Comparison of ENCODE assay signal across 8 cellular contexts in the genomic region with DNA sequence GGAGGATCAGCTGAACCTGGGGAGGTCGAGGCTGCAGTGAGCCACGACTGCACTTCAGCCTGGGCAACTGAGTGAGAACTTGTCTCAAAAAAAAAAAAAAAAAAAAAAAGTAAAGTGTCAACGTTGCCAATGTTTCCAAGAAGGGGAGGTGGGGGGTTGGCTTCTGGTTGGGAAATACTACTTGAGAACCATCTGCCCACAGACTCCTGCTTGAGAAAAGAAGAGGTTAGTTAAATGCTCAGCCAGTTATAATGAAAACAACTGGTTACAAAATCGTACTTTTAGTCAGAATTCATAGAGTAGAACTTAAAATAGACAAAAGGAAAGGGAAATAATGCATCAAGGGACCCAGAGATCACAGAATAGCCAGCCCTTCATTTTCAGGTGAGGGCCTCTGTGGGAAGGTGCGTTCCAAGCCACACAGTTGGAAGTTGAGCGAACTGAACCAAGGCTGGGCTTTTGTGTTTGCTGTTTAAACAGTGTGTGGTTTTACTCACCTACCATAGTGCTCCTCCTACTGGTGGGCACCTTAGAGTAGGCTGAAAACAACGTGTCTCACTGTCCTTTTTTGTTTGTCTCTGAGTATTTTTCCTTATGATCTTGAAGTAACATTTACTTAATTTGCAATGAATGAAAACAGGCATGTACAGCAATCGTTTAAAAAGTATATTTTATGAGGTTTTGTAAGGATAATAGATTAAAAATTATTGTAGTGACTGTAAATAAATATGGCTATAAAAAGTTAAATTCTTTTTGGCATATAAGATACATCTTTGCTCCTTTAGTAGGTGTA.
DNase-seq lines count a peak whose midpoint lies in the region; ATAC-seq and TF ChIP-seq lines count a peak whose summit lies in the region.

No MANE protein-coding gene starts in this region.

- POLR2A ChIA-PET in activated CD4-positive, alpha-beta T cell treated with anti-CD3 and anti-CD28 coated beads for 36 hours (lab: Charles Lee), result interaction anchor here (0.8 kb wide), 1 partner anchor 15 kb away, joined by 3 read pairs; no protein-coding TSS in a partner anchor

- CTCF ChIA-PET in activated CD4-positive, alpha-beta T cell treated with anti-CD3 and anti-CD28 coated beads for 36 hours (lab: Charles Lee), result interaction anchor here (0.7 to 1.3 kb wide), 6 partner anchors 15 to 350 kb away, joined by 3 to 11 read pairs (median 3); no protein-coding TSS in a partner anchor

- H3K4me3 Mint-ChIP-seq in activated CD4-positive, alpha-beta T cell treated with anti-CD3 and anti-CD28 coated beads for 36 hours, result peak overlapping the region; percentile 18

- H3K4me1 Mint-ChIP-seq in activated CD4-positive, alpha-beta T cell treated with anti-CD3 and anti-CD28 coated beads for 36 hours, result peaks cover 75% of the 10 kb centered on the region

- DNase-seq in AG09309 (ENCODE audit: low read depth), result no peak
- peak; percentile 79 for DNase-seq in NCI-H460 (ENCODE audit: extremely low read depth, low read depth)
- DNase-seq in activated CD4-positive, alpha-beta T cell treated with anti-CD3 and anti-CD28 coated beads for 36 hours, result peak; percentile 83
- DNase-seq in stimulated activated CD8-positive, alpha-beta memory T cell treated with anti-CD3 and anti-CD28 coated beads, Interleukin-7, amount 100 ng/mL, for 4 hours (ENCODE audit: low read depth in 2 of 2), result peak; percentile 44 to 64

- H3K4me1 ChIP-seq in duodenal mucosa (ENCODE audit: control insufficient read depth in 1 of 2, insufficient read depth in 2 of 2, low read length in 2 of 2) (peaks cover 59 to 62% of the 10 kb centered on the region in 2 donors), mesodermal cell (ENCODE audit: control insufficient read depth, insufficient read depth, low read length, poor library complexity, severe bottlenecking) (peaks cover 66% of the 10 kb centered on the region)

- ATAC-seq in GM18519 (IDR thresholded peaks at IDR 0.05; ENCODE audit: low FRiP score, unreplicated experiment) (peak; percentile 53), HG03159 (IDR thresholded peaks at IDR 0.05; ENCODE audit: unreplicated experiment) (peak; percentile 54)
- ATAC-seq in activated CD4-positive, alpha-beta T cell treated with anti-CD3 and anti-CD28 coated beads for 36 hours, result peak; percentile 84

- no peaks in the 10 kb centered on the region for H3K9me3 Mint-ChIP-seq in activated CD4-positive, alpha-beta T cell treated with anti-CD3 and anti-CD28 coated beads for 36 hours (ENCODE audit: low read depth)

- H3K27ac ChIP-seq in duodenal mucosa (ENCODE audit: low read depth, low read length) (peak overlapping the region; percentile 28), mesodermal cell (ENCODE audit: low read depth, low read length, severe bottlenecking) (peak overlapping the region; percentile 17)

- no peaks in the 10 kb centered on the region for H3K27me3 Mint-ChIP-seq in activated CD4-positive, alpha-beta T cell treated with anti-CD3 and anti-CD28 coated beads for 36 hours

- peak; percentile 84 for TF ChIP-seq CTCF in AG09309 (IDR thresholded peaks at IDR 0.05; ENCODE audit: control insufficient read depth, insufficient read depth, low read depth, low read length, missing control alignments)

- H3K36me3 Mint-ChIP-seq in activated CD4-positive, alpha-beta T cell treated with anti-CD3 and anti-CD28 coated beads for 36 hours (ENCODE audit: low read depth), result no peaks in the 10 kb centered on the region

- peak overlapping the region; percentile 29 to 48 for H3K9ac ChIP-seq in duodenal mucosa (ENCODE audit: low read depth in 1 of 2, low read length in 2 of 2)

- 67% methylated on average over 2 of the region's 8 CpGs; no CpG with 5 or more reads in 1 of the 2 experiments for WGBS in mesodermal cell (ENCODE audit: insufficient coverage in 2 of 2), 2 experiments

- intact Hi-C loops in activated CD4-positive, alpha-beta T cell treated with anti-CD3 and anti-CD28 coated beads for 36 hours (cut with DNase I, micrococcal nuclease), result loop anchor here (1.0 to 5.0 kb wide), 9 partner anchors 24 to 290 kb away; no protein-coding TSS in a partner anchor

- H3K27ac Mint-ChIP-seq in activated CD4-positive, alpha-beta T cell treated with anti-CD3 and anti-CD28 coated beads for 36 hours, result peak overlapping the region; percentile 90

- H3K9me3 ChIP-seq in duodenal mucosa (ENCODE audit: control insufficient read depth in 1 of 2, low read length in 2 of 2) (no peaks in the 10 kb centered on the region), mesodermal cell (ENCODE audit: control insufficient read depth, low read length) (no peaks in the 10 kb centered on the region)

- H3K4me3 ChIP-seq in AG09309 (ENCODE audit: control insufficient read depth, low read depth, low read length) (no peak overlapping the region), duodenal mucosa (ENCODE audit: low read depth in 1 of 2, low read length in 2 of 2) (peak overlapping the region in 1 of 2 donors; percentile 34), mesodermal cell (ENCODE audit: extremely low read depth, insufficient read depth, low read length, poor library complexity, severe bottlenecking) (no peak overlapping the region)

- H3K36me3 ChIP-seq in duodenal mucosa (ENCODE audit: control insufficient read depth in 1 of 2, insufficient read depth in 2 of 2, low read length in 2 of 2) (no peaks in the 10 kb centered on the region), mesodermal cell (ENCODE audit: control insufficient read depth, insufficient read depth, low read length) (no peaks in the 10 kb centered on the region)

- H3K27me3 ChIP-seq in duodenal mucosa (ENCODE audit: control insufficient read depth in 1 of 2, insufficient read depth in 2 of 2, low read length in 2 of 2), result no peaks in the 10 kb centered on the region
